In genomic region chrY:21185419-21186105, GRCh38 we compare ENCODE assay signal across 20 cellular contexts.
DNase-seq lines count a peak whose midpoint lies in the region; ATAC-seq and TF ChIP-seq lines count a peak whose summit lies in the region.
"Had no signal": no experiment of that assay in that cellular context is flagged by ENCODE, and none has a peak within 500 bp of the region (broad histone marks: within the 10 kb centered on the region; RNA-seq: fewer than 3 reads in every experiment).

No MANE protein-coding gene starts in this region.

- no peaks in the 10 kb centered on the region for H3K4me1 ChIP-seq in body of pancreas
- H3K4me1 ChIP-seq in naive thymus-derived CD4-positive, alpha-beta T cell (ENCODE audit: control insufficient read depth in 2 of 2, insufficient read depth in 2 of 2, low read length in 2 of 2), result peaks cover 0 to 3% of the 10 kb centered on the region in 2 donors
- H3K4me1 ChIP-seq: A549 had no signal

- H3K36me3 Mint-ChIP-seq in activated CD4-positive, alpha-beta T cell treated with anti-CD3 and anti-CD28 coated beads for 36 hours (ENCODE audit: low read depth), result no peaks in the 10 kb centered on the region
- peaks cover 0 to 4% (median 0%) of the 10 kb centered on the region in 5 donors for H3K36me3 Mint-ChIP-seq in naive thymus-derived CD4-positive, alpha-beta T cell
- H3K36me3 Mint-ChIP-seq: CD4-positive, alpha-beta memory T cell had no signal

- peak overlapping the region; percentile 25 for H3K27ac Mint-ChIP-seq in activated CD4-positive, alpha-beta T cell treated with anti-CD3 and anti-CD28 coated beads for 36 hours
- H3K27ac Mint-ChIP-seq in naive thymus-derived CD4-positive, alpha-beta T cell, result peak overlapping the region in 5 of 9 donors; percentile 49 to 76 (median 66)
- H3K27ac Mint-ChIP-seq: HFFc6 had no signal

- CTCF ChIA-PET in activated CD4-positive, alpha-beta T cell treated with anti-CD3 and anti-CD28 coated beads for 36 hours (lab: Charles Lee), result interaction anchor here (0.6 kb wide), 1 partner anchor 1663 kb away, joined by 4 read pairs; no protein-coding TSS in a partner anchor
- CTCF ChIA-PET in naive thymus-derived CD4-positive, alpha-beta T cell (lab: Charles Lee), result no interaction called here

- no peaks in the 10 kb centered on the region for H3K27me3 ChIP-seq in body of pancreas
- H3K27me3 ChIP-seq in naive thymus-derived CD4-positive, alpha-beta T cell (ENCODE audit: control insufficient read depth in 2 of 2, insufficient read depth in 2 of 2, low read length in 2 of 2), result no peaks in the 10 kb centered on the region

- no peaks in the 10 kb centered on the region for H3K9me3 ChIP-seq in body of pancreas
- no peaks in the 10 kb centered on the region for H3K9me3 ChIP-seq in naive thymus-derived CD4-positive, alpha-beta T cell (ENCODE audit: control insufficient read depth in 2 of 3, low read length in 3 of 3)
- H3K9me3 ChIP-seq: A549 had no signal

- H3K4me1 Mint-ChIP-seq in activated CD4-positive, alpha-beta T cell treated with anti-CD3 and anti-CD28 coated beads for 36 hours, result peaks cover 28% of the 10 kb centered on the region
- peaks cover 0 to 42% (median 8%) of the 10 kb centered on the region in 7 donors for H3K4me1 Mint-ChIP-seq in naive thymus-derived CD4-positive, alpha-beta T cell

- TF ChIP-seq CTCF in body of pancreas (IDR thresholded peaks at IDR 0.05) (no peak), coronary artery (IDR thresholded peaks at IDR 0.05) (no peak)

- H3K4me3 ChIP-seq in body of pancreas (no peak overlapping the region), coronary artery (no peak overlapping the region)
- no peak overlapping the region for H3K4me3 ChIP-seq in naive thymus-derived CD4-positive, alpha-beta T cell (ENCODE audit: low read length)
- H3K4me3 ChIP-seq: A549 had no signal

- H3K27ac ChIP-seq in body of pancreas, result no peak overlapping the region
- no peak overlapping the region for H3K27ac ChIP-seq in naive thymus-derived CD4-positive, alpha-beta T cell (ENCODE audit: low read depth, low read length)
- H3K27ac ChIP-seq in coronary artery, result no peak overlapping the region
- H3K27ac ChIP-seq: 22Rv1, A549, C4-2B had no signal

- no peak for DNase-seq in activated CD4-positive, alpha-beta T cell treated with anti-CD3 and anti-CD28 coated beads for 36 hours
- DNase-seq in activated CD4-positive, alpha-beta T cell treated with anti-CD3 and anti-CD28 coated beads, Interleukin-2, amount 50 U/mL, for 48 hours, result no peak
- no peak for DNase-seq in body of pancreas
- DNase-seq in naive thymus-derived CD4-positive, alpha-beta T cell, result no peak
- no peak for DNase-seq in NCI-H446 treated with DMSO at 0.1 percent for 48 hours (lab: John Stamatoyannopoulos, UW)
- DNase-seq in coronary artery (ENCODE audit: low spot score), result no peak
- DNase-seq: AML-193; Calu3; CD4-positive, alpha-beta memory T cell; DMS79 treated with DMSO at 0.1 percent for 48 hours; GF-D8; GOT3; H7; HFFc6 had no signal

- whole genome bisulfite sequencing in body of pancreas, 2 donors, result 28 to 47% methylated on average over 6 of the region's 6 CpGs

- POLR2A ChIA-PET in activated CD4-positive, alpha-beta T cell treated with anti-CD3 and anti-CD28 coated beads for 36 hours (lab: Charles Lee), result no interaction called here
- POLR2A ChIA-PET in naive thymus-derived CD4-positive, alpha-beta T cell (lab: Charles Lee), result interaction anchor here (1.3 kb wide), 1 partner anchor 68 kb away, joined by 4 read pairs; no protein-coding TSS in a partner anchor

- intact Hi-C loops in activated CD4-positive, alpha-beta T cell treated with anti-CD3 and anti-CD28 coated beads for 36 hours (cut with DNase I, micrococcal nuclease), result no loop called here
- intact Hi-C loops in body of pancreas (cut with DNase I), result no loop called here
- intact Hi-C loops in naive thymus-derived CD4-positive, alpha-beta T cell (cut with micrococcal nuclease), result loop anchor here in 1 of 2 donors (10.0 kb wide), 3 partner anchors 81 to 611 kb away; partner anchors contain the start of gene EIF1AY

- no peaks in the 10 kb centered on the region for H3K9me3 Mint-ChIP-seq in activated CD4-positive, alpha-beta T cell treated with anti-CD3 and anti-CD28 coated beads for 36 hours (ENCODE audit: low read depth)
- no peaks in the 10 kb centered on the region for H3K9me3 Mint-ChIP-seq in naive thymus-derived CD4-positive, alpha-beta T cell
- H3K9me3 Mint-ChIP-seq: CD4-positive, alpha-beta memory T cell had no signal

- no peak for ATAC-seq in activated CD4-positive, alpha-beta T cell treated with anti-CD3 and anti-CD28 coated beads for 36 hours
- ATAC-seq in body of pancreas (peak; percentile 35), HG03045 (IDR thresholded peaks at IDR 0.05; ENCODE audit: unreplicated experiment) (no peak)
- ATAC-seq in naive thymus-derived CD4-positive, alpha-beta T cell, result no peak
- ATAC-seq: A549, HCT116, HepG2 had no signal

- no peaks in the 10 kb centered on the region for H3K27me3 Mint-ChIP-seq in activated CD4-positive, alpha-beta T cell treated with anti-CD3 and anti-CD28 coated beads for 36 hours
- H3K27me3 Mint-ChIP-seq in naive thymus-derived CD4-positive, alpha-beta T cell, result no peaks in the 10 kb centered on the region
- H3K27me3 Mint-ChIP-seq: CD4-positive, alpha-beta memory T cell had no signal

- H3K4me3 Mint-ChIP-seq in activated CD4-positive, alpha-beta T cell treated with anti-CD3 and anti-CD28 coated beads for 36 hours, result no peak overlapping the region
- H3K4me3 Mint-ChIP-seq in naive thymus-derived CD4-positive, alpha-beta T cell, result peak overlapping the region in 1 of 10 donors; percentile 27
- H3K4me3 Mint-ChIP-seq: CD4-positive, alpha-beta memory T cell; HFFc6 had no signal

- no peaks in the 10 kb centered on the region for H3K36me3 ChIP-seq in body of pancreas (replicated peaks in 1 of 2; ENCODE audit: insufficient read depth in 1 of 2, low read depth in 2 of 2)
- H3K36me3 ChIP-seq in naive thymus-derived CD4-positive, alpha-beta T cell (ENCODE audit: control insufficient read depth in 2 of 3, insufficient read depth in 3 of 3, low read length in 3 of 3), result no peaks in the 10 kb centered on the region

- no peak for TF ChIP-seq POLR2A in body of pancreas (IDR thresholded peaks at IDR 0.05)
